Comparison of ENCODE assay signal across 16 cellular contexts in genomic region chr10:16673443-16673842, GRCh38.
DNase-seq lines count a peak whose midpoint lies in the region; ATAC-seq and TF ChIP-seq lines count a peak whose summit lies in the region.
"Had no signal": no experiment of that assay in that cellular context is flagged by ENCODE, and none has a peak within 500 bp of the region (broad histone marks: within the 10 kb centered on the region; RNA-seq: fewer than 3 reads in every experiment).

No MANE protein-coding gene starts in this region.

- no peaks in the 10 kb centered on the region for H3K4me1 ChIP-seq in BE2C
- peaks cover 2% of the 10 kb centered on the region in 2 donors for H3K4me1 ChIP-seq in aorta (ENCODE audit: control insufficient read depth in 1 of 2, insufficient read depth in 2 of 2, low read length in 2 of 2)
- H3K4me1 ChIP-seq: heart left ventricle, uterus had no signal

- H3K36me3 ChIP-seq in BE2C (no peaks in the 10 kb centered on the region), aorta (ENCODE audit: control insufficient read depth in 1 of 2, insufficient read depth in 2 of 2, low read length in 1 of 2) (no peaks in the 10 kb centered on the region)
- H3K36me3 ChIP-seq: uterus, WERI-Rb-1 had no signal

- H3K9me3 ChIP-seq in BE2C = no peaks in the 10 kb centered on the region
- H3K9me3 ChIP-seq in aorta (ENCODE audit: control insufficient read depth, low read length) = no peaks in the 10 kb centered on the region
- H3K9me3 ChIP-seq: uterus had no signal

- intact Hi-C loops in aorta (cut with DNase I) = no loop called here

- H3K27me3 ChIP-seq in BE2C = no peaks in the 10 kb centered on the region
- H3K27me3 ChIP-seq in aorta (ENCODE audit: control insufficient read depth in 1 of 2, insufficient read depth in 2 of 2, low read length in 1 of 2) = no peaks in the 10 kb centered on the region
- H3K27me3 ChIP-seq: heart left ventricle, uterus had no signal

- WGBS in aorta, 2 donors = 91 to 93% methylated on average over 6 of the region's 6 CpGs

- H3K27ac ChIP-seq in aorta (ENCODE audit: low read depth in 1 of 2, low read length in 2 of 2) = no peak overlapping the region
- H3K27ac ChIP-seq: GM23248, heart left ventricle, uterus, WERI-Rb-1 had no signal

- no peak for TF ChIP-seq CTCF in BE2C (IDR thresholded peaks at IDR 0.05; ENCODE audit: low read depth, low read length)

- H3K4me3 ChIP-seq in BE2C (ENCODE audit: low read depth, low read length) (no peak overlapping the region), aorta (ENCODE audit: low read length in 2 of 2) (no peak overlapping the region)
- H3K4me3 ChIP-seq: GM23248, heart left ventricle, uterus had no signal

- DNase-seq in DMS153 (lab: John Stamatoyannopoulos, UW) (peak; percentile 88), EH (ENCODE audit: low read depth) (peak; percentile 7), NCI-H2029 (lab: John Stamatoyannopoulos, UW) (peak; percentile 77), NCI-H774 (lab: John Stamatoyannopoulos, UW) (peak; percentile 77), BE2C (no peak), aorta (no peak)
- DNase-seq: anterior cingulate cortex; CD4-positive, alpha-beta T cell; GM23248; heart left ventricle; mesenchymal stem cell; NCI-H446; nucleus accumbens; uterus; WERI-Rb-1 had no signal

- no peak for ATAC-seq in GM21390 (IDR thresholded peaks at IDR 0.05; ENCODE audit: unreplicated experiment)
- no peak for ATAC-seq in aorta (ENCODE audit: low FRiP score)
- ATAC-seq: heart left ventricle had no signal

Comparison
In these comparisons a context has a peak if more than half of its experiments do, and no peak if none do; other contexts are left out.
1. DNase-seq: peak in DMS153 (single experiment), EH (single experiment), NCI-H2029 (single experiment) and NCI-H774 (single experiment); none in BE2C (single experiment) and aorta (0 of 2).